1 cellular context compared by ENCODE assay signal in genomic region chr4:22510750-22511149, GRCh38.
TF ChIP-seq lines count a peak whose summit lies in the region.

No MANE protein-coding gene starts in this region.

TF ChIP-seq in WTC11, 78 proteins besides CTCF, POLR2A, EP300 and RAD21 (continued from another document):
- TF ChIP-seq MYBL2 (CRISPR knock-in tag; IDR thresholded peaks at IDR 0.05) (no peak), RORB (CRISPR knock-in tag; IDR thresholded peaks at IDR 0.05) (no peak)
